ENCODE assay signal across 19 cellular contexts in genomic region chr16:57263585-57264351, GRCh38. TPM values are rescaled to one million over a fixed set of nuclear protein-coding genes. Genes with fewer than 3 reads are reported as not detected.
DNase-seq lines count a peak whose midpoint lies in the region; ATAC-seq and TF ChIP-seq lines count a peak whose summit lies in the region.
"Had no signal": no experiment of that assay in that cellular context is flagged by ENCODE, and none has a peak within 500 bp of the region (broad histone marks: within the 10 kb centered on the region; RNA-seq: fewer than 3 reads in every experiment).

No MANE protein-coding gene starts in this region.

- H3K4me3 ChIP-seq in NT2/D1 (ENCODE audit: insufficient read length, low read depth) (no peak overlapping the region), body of pancreas (no peak overlapping the region), spleen (no peak overlapping the region)
- H3K4me3 ChIP-seq: transverse colon had no signal

- peak overlapping the region in 3 of 4 donors; percentile 85 to 93 (median 90) for H3K27ac ChIP-seq in body of pancreas
- peak overlapping the region; percentile 90 for H3K27ac ChIP-seq in layer of hippocampus (ENCODE audit: low read depth, low read length)
- H3K27ac ChIP-seq in spleen, result no peak overlapping the region
- H3K27ac ChIP-seq: neutrophil had no signal

- peak overlapping the region; percentile 57 for H3K9ac ChIP-seq in NT2/D1 (ENCODE audit: insufficient read length, low read depth)

- ATAC-seq in body of pancreas (no peak), GM18502 (IDR thresholded peaks at IDR 0.05; ENCODE audit: poor library complexity, unreplicated experiment) (no peak), HG03354 (IDR thresholded peaks at IDR 0.05; ENCODE audit: poor library complexity, severe bottlenecking, unreplicated experiment) (no peak), HG02610 (IDR thresholded peaks at IDR 0.05; ENCODE audit: unreplicated experiment) (no peak), HG03108 (IDR thresholded peaks at IDR 0.05; ENCODE audit: unreplicated experiment) (no peak)
- ATAC-seq: activated CD4-positive, alpha-beta T cell treated with anti-CD3 and anti-CD28 coated beads for 36 hours; left colon had no signal

- no peak for DNase-seq in NT2/D1 (ENCODE audit: low read depth, low spot score)
- no peak for DNase-seq in body of pancreas
- DNase-seq in spleen, result peak; percentile 62
- DNase-seq: activated CD4-positive, alpha-beta T cell treated with anti-CD3 and anti-CD28 coated beads for 36 hours; activated effector memory CD4-positive, alpha-beta T cell treated with anti-CD3 and anti-CD28 coated beads, Interleukin-2, amount 50 U/mL, for 16 hours; foreskin melanocyte; left colon; NCI-H1694; RPMI8226; stimulated activated CD4-positive, alpha-beta T cell treated with anti-CD3 and anti-CD28 coated beads, Interleukin-15, amount 100 ng/mL, for 24 hours; SW 1271; transverse colon had no signal

- H3K27me3 ChIP-seq in NT2/D1 (ENCODE audit: insufficient read depth, insufficient read length), result no peaks in the 10 kb centered on the region
- no peaks in the 10 kb centered on the region for H3K27me3 ChIP-seq in body of pancreas
- H3K27me3 ChIP-seq in layer of hippocampus (ENCODE audit: control insufficient read depth, insufficient read depth, low read length), result no peaks in the 10 kb centered on the region
- no peaks in the 10 kb centered on the region for H3K27me3 ChIP-seq in spleen (replicated peaks in 1 of 7)
- H3K27me3 ChIP-seq: neutrophil, transverse colon had no signal

- H3K36me3 ChIP-seq in NT2/D1 (ENCODE audit: insufficient read depth, insufficient read length, low read length) (no peaks in the 10 kb centered on the region), body of pancreas (replicated peaks in 1 of 2; ENCODE audit: insufficient read depth in 1 of 2, low read depth in 2 of 2) (no peaks in the 10 kb centered on the region), spleen (no peaks in the 10 kb centered on the region)
- H3K36me3 ChIP-seq: neutrophil, transverse colon had no signal

- no peak for TF ChIP-seq POLR2A in body of pancreas (IDR thresholded peaks at IDR 0.05)
- no peak for TF ChIP-seq POLR2A in spleen (IDR thresholded peaks at IDR 0.05)

- intact Hi-C loops in body of pancreas (cut with DNase I) (no loop called here), spleen (cut with DNase I; ENCODE audit: low total_unique reads) (no loop called here)

- no peak for TF ChIP-seq CTCF in body of pancreas (IDR thresholded peaks at IDR 0.05)
- no peak for TF ChIP-seq CTCF in spleen (IDR thresholded peaks at IDR 0.05 in 8 of 11, conservative IDR thresholded peaks at IDR 0.05 in 3 of 11)

- H3K4me1 ChIP-seq in NT2/D1 (ENCODE audit: insufficient read depth, insufficient read length), result peaks cover 23% of the 10 kb centered on the region
- peaks cover 63% of the 10 kb centered on the region for H3K4me1 ChIP-seq in body of pancreas
- H3K4me1 ChIP-seq in spleen, result peaks cover 0 to 45% (median 23%) of the 10 kb centered on the region in 6 donors

- WGBS in body of pancreas, 2 donors, result 70% methylated on average over 5 to 17 of the region's 17 CpGs
- WGBS in spleen, 5 donors, result 81 to 89% (median 87%) methylated on average over 11 to 17 of the region's 17 CpGs

- no peaks in the 10 kb centered on the region for H3K9me3 ChIP-seq in NT2/D1 (ENCODE audit: insufficient read depth, low read length)
- H3K9me3 ChIP-seq in body of pancreas, result no peaks in the 10 kb centered on the region
- H3K9me3 ChIP-seq in spleen, result no peaks in the 10 kb centered on the region
- H3K9me3 ChIP-seq: Caco-2, neutrophil, transverse colon had no signal

RNA-seq across cellular contexts. Expression of gene ARL2BP, which starts 18.7 kb away (rescaled TPM):
- total RNA-seq in body of pancreas (10 to 100 TPM; 15.8 to 21.5 TPM), spleen (10 to 100 TPM; 38.0 to 84.6 (median 62.4) TPM)
- polyA plus RNA-seq in spleen, result 10 to 100 TPM; 30.1 to 65.1 (median 35.7) TPM

RNA-seq across cellular contexts. Expression of gene PLLP, which starts 20.7 kb away (rescaled TPM):
- 10 to 100 TPM; 32.9 to 43.2 TPM for total RNA-seq in body of pancreas
- total RNA-seq in spleen, result 10 to 100 TPM in 6 of 7 donors, 1 to 10 TPM in 1; 9.6 to 53.1 (median 29.1) TPM
- polyA plus RNA-seq in spleen, result 10 to 100 TPM in 1 of 3 donors, 1 to 10 TPM in 2; 4.7 to 19.1 (median 7.0) TPM

Comparison
In these comparisons a context has a peak if more than half of its experiments do, and no peak if none do; other contexts are left out.
1. H3K27ac ChIP-seq: peak in body of pancreas (3 of 4) and layer of hippocampus (single experiment); none in spleen (0 of 8).